Comparison of ENCODE assay signal across 19 cellular contexts in genomic region chr15:100833432-100834389, GRCh38. TPM values are rescaled to one million over a fixed set of nuclear protein-coding genes. Genes with fewer than 3 reads are reported as not detected.
A peak's percentile ranks its signal among the peaks of the same experiment; 100 is the strongest.
DNase-seq lines count a peak whose midpoint lies in the region; ATAC-seq and TF ChIP-seq lines count a peak whose summit lies in the region.
"Had no signal": no experiment of that assay in that cellular context is flagged by ENCODE, and none has a peak within 500 bp of the region (broad histone marks: within the 10 kb centered on the region; RNA-seq: fewer than 3 reads in every experiment).

No MANE protein-coding gene starts in this region.

- peak overlapping the region; percentile 63 for H3K9ac ChIP-seq in BLaER1
- H3K9ac ChIP-seq in mesenchymal stem cell (ENCODE audit: low read length), result no peak overlapping the region
- H3K9ac ChIP-seq: SK-N-SH had no signal

- H3K4me3 ChIP-seq in BLaER1 (peak overlapping the region; percentile 51), choroid plexus epithelial cell (ENCODE audit: low read depth, low read length) (no peak overlapping the region), mesenchymal stem cell (ENCODE audit: insufficient read depth in 1 of 2, low read depth in 1 of 2, low read length in 2 of 2) (no peak overlapping the region)
- no peak overlapping the region for H3K4me3 ChIP-seq in CD8-positive, alpha-beta memory T cell (ENCODE audit: low read length)

- no peak overlapping the region for H2BK12ac ChIP-seq in mesenchymal stem cell (ENCODE audit: low read length in 2 of 2)

- H3K27ac ChIP-seq in BLaER1, result peak overlapping the region; percentile 62
- no peak overlapping the region for H3K27ac ChIP-seq in mesenchymal stem cell (ENCODE audit: low read length, poor library complexity, severe bottlenecking)
- H3K27ac ChIP-seq in CD8-positive, alpha-beta memory T cell (ENCODE audit: low read depth, low read length), result no peak overlapping the region
- H3K27ac ChIP-seq: VCaP had no signal

- H3K23ac ChIP-seq in mesenchymal stem cell (ENCODE audit: low read length in 2 of 2), result no peak overlapping the region

- H3K14ac ChIP-seq in mesenchymal stem cell (ENCODE audit: low read length in 2 of 2), result no peak overlapping the region

- no peak overlapping the region for H3K18ac ChIP-seq in mesenchymal stem cell (ENCODE audit: low read depth in 1 of 2, low read length in 2 of 2)

- no peak overlapping the region for H4K91ac ChIP-seq in mesenchymal stem cell (ENCODE audit: low read length)

- no peaks in the 10 kb centered on the region for H3K27me3 ChIP-seq in BLaER1
- H3K27me3 ChIP-seq in mesenchymal stem cell (ENCODE audit: control insufficient read depth in 1 of 2, insufficient read depth in 1 of 2, low read length in 2 of 2), result no peaks in the 10 kb centered on the region
- H3K27me3 ChIP-seq in CD8-positive, alpha-beta memory T cell (ENCODE audit: insufficient read depth, low read length, poor library complexity, severe bottlenecking), result no peaks in the 10 kb centered on the region

- TF ChIP-seq CTCF in choroid plexus epithelial cell (conservative IDR thresholded peaks at IDR 0.05; ENCODE audit: low read depth, low read length) (no peak), GM10248 (IDR thresholded peaks at IDR 0.05; ENCODE audit: control extremely low read depth, extremely low read depth, low read depth, missing control alignments) (no peak)

- H2BK15ac ChIP-seq in mesenchymal stem cell (ENCODE audit: low read depth, poor library complexity, severe bottlenecking), result no peak overlapping the region

- no peak overlapping the region for H3K27ac Mint-ChIP-seq in CD8-positive, alpha-beta memory T cell
- H3K27ac Mint-ChIP-seq: activated CD4-positive, alpha-beta memory T cell treated with anti-CD3 and anti-CD28 coated beads for 36 hours; activated naive CD8-positive, alpha-beta T cell treated with anti-CD3 and anti-CD28 coated beads, Interleukin-2, amount 10 ng/mL, durations not matched to agents 7 days and 5 days; endodermal cell; stimulated activated naive CD8-positive, alpha-beta T cell treated with anti-CD3 and anti-CD28 coated beads, Interleukin-15, Interleukin-2, amounts not matched to agents 100 ng/mL and 50 ng/mL, for 24 hours had no signal

- H3K4me1 Mint-ChIP-seq in CD8-positive, alpha-beta memory T cell, result no peaks in the 10 kb centered on the region
- H3K4me1 Mint-ChIP-seq: activated naive CD8-positive, alpha-beta T cell treated with anti-CD3 and anti-CD28 coated beads, Interleukin-2, amount 10 ng/mL, durations not matched to agents 7 days and 5 days had no signal

- no peaks in the 10 kb centered on the region for H4K20me1 ChIP-seq in BLaER1

- WGBS in mesenchymal stem cell, result 76% methylated on average over 10 of the region's 11 CpGs

- H2BK120ac ChIP-seq in mesenchymal stem cell (ENCODE audit: low read depth, low read length), result no peak overlapping the region

- no peak overlapping the region for H3K4me3 Mint-ChIP-seq in CD8-positive, alpha-beta memory T cell
- H3K4me3 Mint-ChIP-seq: activated CD4-positive, alpha-beta memory T cell treated with anti-CD3 and anti-CD28 coated beads for 36 hours; activated naive CD8-positive, alpha-beta T cell treated with anti-CD3 and anti-CD28 coated beads, Interleukin-2, amount 10 ng/mL, durations not matched to agents 7 days and 5 days; endodermal cell; stimulated activated naive CD8-positive, alpha-beta T cell treated with anti-CD3 and anti-CD28 coated beads, Interleukin-15, Interleukin-2, amounts not matched to agents 100 ng/mL and 50 ng/mL, for 24 hours had no signal

- no peaks in the 10 kb centered on the region for H3K36me3 Mint-ChIP-seq in CD8-positive, alpha-beta memory T cell
- H3K36me3 Mint-ChIP-seq: activated CD4-positive, alpha-beta memory T cell treated with anti-CD3 and anti-CD28 coated beads for 36 hours; activated naive CD8-positive, alpha-beta T cell treated with anti-CD3 and anti-CD28 coated beads, Interleukin-2, amount 10 ng/mL, durations not matched to agents 7 days and 5 days had no signal

- no peak overlapping the region for H4K8ac ChIP-seq in mesenchymal stem cell (ENCODE audit: low read length)

- DNase-seq in NOMO-1 treated with DMSO at 0.1 percent for 48 hours (lab: John Stamatoyannopoulos, UW; ENCODE audit: unreplicated experiment) (peak; percentile 94), choroid plexus epithelial cell (ENCODE audit: low read depth) (peak; percentile 11), HUDEP-2 (lab: John Stamatoyannopoulos, UW; ENCODE audit: unreplicated experiment in 76 of 76) (no peak), mesenchymal stem cell (no peak), GM10248 (ENCODE audit: extremely low spot score) (no peak)
- DNase-seq in CD8-positive, alpha-beta memory T cell, result no peak
- DNase-seq: ACHN; activated CD4-positive, alpha-beta memory T cell treated with anti-CD3 and anti-CD28 coated beads for 36 hours; activated naive CD8-positive, alpha-beta T cell treated with anti-CD3 and anti-CD28 coated beads, Interleukin-2, amount 10 ng/mL, durations not matched to agents 7 days and 5 days; activated T-cell treated with anti-CD3 and anti-CD28 coated beads, Interleukin-2, amount 50 U/mL, for 48 hours; caudate nucleus; COR-L47; endodermal cell; SK-N-SH had no signal

- H2AFZ ChIP-seq in mesenchymal stem cell (ENCODE audit: low read depth, low read length), result no peak overlapping the region

- no peak overlapping the region for H2AK5ac ChIP-seq in mesenchymal stem cell (ENCODE audit: low read length, severe bottlenecking)

- H3K4ac ChIP-seq in mesenchymal stem cell (ENCODE audit: low read depth in 1 of 2, low read length in 2 of 2), result no peak overlapping the region

- no peaks in the 10 kb centered on the region for H3K79me1 ChIP-seq in mesenchymal stem cell (replicated peaks; ENCODE audit: low read length, poor library complexity, severe bottlenecking)

- H3K4me2 ChIP-seq in BLaER1, result peak overlapping the region; percentile 88
- no peak overlapping the region for H3K4me2 ChIP-seq in mesenchymal stem cell (ENCODE audit: low read length, poor library complexity, severe bottlenecking)
- H3K4me2 ChIP-seq: SK-N-SH had no signal

- H3K4me1 ChIP-seq in BLaER1 (peaks cover 58% of the 10 kb centered on the region), mesenchymal stem cell (ENCODE audit: control insufficient read depth, insufficient read depth, low read depth, low read length) (no peaks in the 10 kb centered on the region)
- H3K4me1 ChIP-seq in CD8-positive, alpha-beta memory T cell (ENCODE audit: insufficient read depth, low read length), result no peaks in the 10 kb centered on the region

- H3K36me3 ChIP-seq in BLaER1 (no peaks in the 10 kb centered on the region), mesenchymal stem cell (ENCODE audit: control insufficient read depth in 1 of 2, insufficient read depth in 2 of 2, low read depth in 1 of 2, low read length in 2 of 2) (no peaks in the 10 kb centered on the region)
- H3K36me3 ChIP-seq in CD8-positive, alpha-beta memory T cell (ENCODE audit: insufficient read depth, low read length), result no peaks in the 10 kb centered on the region

- H2BK5ac ChIP-seq in mesenchymal stem cell (ENCODE audit: low read depth, low read length, poor library complexity, severe bottlenecking), result no peak overlapping the region

- ATAC-seq in HG02852 (IDR thresholded peaks at IDR 0.05; ENCODE audit: unreplicated experiment), result peak; percentile 87

- H3K27me3 Mint-ChIP-seq in CD8-positive, alpha-beta memory T cell, result peaks cover 10 to 46% of the 10 kb centered on the region in 2 donors

- H3K9me3 Mint-ChIP-seq in CD8-positive, alpha-beta memory T cell, result peaks cover 0 to 5% (median 0%) of the 10 kb centered on the region in 5 donors
- H3K9me3 Mint-ChIP-seq: activated CD4-positive, alpha-beta memory T cell treated with anti-CD3 and anti-CD28 coated beads for 36 hours; activated naive CD8-positive, alpha-beta T cell treated with anti-CD3 and anti-CD28 coated beads, Interleukin-2, amount 10 ng/mL, durations not matched to agents 7 days and 5 days; stimulated activated naive CD8-positive, alpha-beta T cell treated with anti-CD3 and anti-CD28 coated beads, Interleukin-15, Interleukin-2, amounts not matched to agents 100 ng/mL and 50 ng/mL, for 24 hours had no signal

- CTCF ChIA-PET in CD8-positive, alpha-beta memory T cell (lab: Charles Lee), result no interaction called here
- CTCF ChIA-PET in GM10248 (lab: Yijun Ruan, JAX), result interaction anchor here (1.1 to 1.7 kb wide), 2 partner anchors 13 to 39 kb away, joined by 3 to 4 read pairs; no protein-coding TSS in a partner anchor

- POLR2A ChIA-PET in CD8-positive, alpha-beta memory T cell (lab: Charles Lee), result no interaction called here
- POLR2A ChIA-PET in GM10248 (lab: Yijun Ruan, JAX), result no interaction called here

- no peaks in the 10 kb centered on the region; the same call in 1 of the 2 replicates for H3K9me3 ChIP-seq in BLaER1
- H3K9me3 ChIP-seq in mesenchymal stem cell (ENCODE audit: control insufficient read depth, low read length), result peaks cover 5% of the 10 kb centered on the region
- no peaks in the 10 kb centered on the region for H3K9me3 ChIP-seq in CD8-positive, alpha-beta memory T cell (ENCODE audit: low read length)
- H3K9me3 ChIP-seq: SK-N-SH had no signal

RNA-seq across cellular contexts. Expression of gene ALDH1A3, which starts 45.9 kb away (rescaled TPM):
- polyA plus RNA-seq in mesenchymal stem cell (2013, experiment 1 of 2), result 14.8 TPM
- polyA plus RNA-seq in mesenchymal stem cell (2013, experiment 2 of 2), result 15.4 TPM
- total RNA-seq in CD8-positive, alpha-beta memory T cell, result not detected
- not detected for polyA plus RNA-seq in CD8-positive, alpha-beta memory T cell
- total RNA-seq: activated CD4-positive, alpha-beta memory T cell treated with anti-CD3 and anti-CD28 coated beads for 36 hours; activated naive CD8-positive, alpha-beta T cell treated with anti-CD3 and anti-CD28 coated beads, Interleukin-2, amount 10 ng/mL, durations not matched to agents 7 days and 5 days; G401 had no signal

Comparison
In these comparisons a context has a peak if more than half of its experiments do, and no peak if none do; other contexts are left out.
1. DNase-seq: peak in NOMO-1 treated with DMSO at 0.1 percent for 48 hours (single experiment) and choroid plexus epithelial cell (single experiment); none in HUDEP-2 (0 of 76), mesenchymal stem cell (single experiment), CD8-positive, alpha-beta memory T cell (0 of 5) and GM10248 (single experiment).